Comparison of ENCODE assay signal across 1 cellular context in genomic region chr2:44655401-44655864, GRCh38.
A peak's percentile ranks its signal among the peaks of the same experiment; 100 is the strongest.
TF ChIP-seq lines count a peak whose summit lies in the region.

No MANE protein-coding gene starts in this region.

TF ChIP-seq in HEK293, 187 proteins besides CTCF, POLR2A, EP300 and RAD21 (continued from another document and continues in another):
- peak; percentile 80 for TF ChIP-seq ZNF366 (tag by site-specific recombination; conservative IDR thresholded peaks at IDR 0.05)
- peak; percentile 59 for TF ChIP-seq ZNF629 (tag by site-specific recombination; IDR thresholded peaks at IDR 0.05)
- no peak for TF ChIP-seq MYNN (tag by site-specific recombination; IDR thresholded peaks at IDR 0.05; ENCODE audit: borderline replicate concordance)
- TF ChIP-seq ZNF391 (tag by site-specific recombination; IDR thresholded peaks at IDR 0.05; ENCODE audit: borderline replicate concordance, low read depth) = no peak
- TF ChIP-seq MEIS1 (CRISPR knock-in tag; IDR thresholded peaks at IDR 0.05; ENCODE audit: borderline replicate concordance) = no peak
- peak; percentile 46; the same call in 1 of the 2 replicates for TF ChIP-seq PATZ1 (tag by site-specific recombination; IDR thresholded peaks at IDR 0.05)
- TF ChIP-seq BCL11A (tag by site-specific recombination; IDR thresholded peaks at IDR 0.05; ENCODE audit: low read depth) = 0 out of 2 replicates have a peak, but pooled peaks have one; percentile 27
- TF ChIP-seq SP7 (tag by site-specific recombination; IDR thresholded peaks at IDR 0.05) = peak; percentile 84
- TF ChIP-seq WT1 (tag by site-specific recombination; IDR thresholded peaks at IDR 0.05) = peak; percentile 85
- no peak for TF ChIP-seq ZNF488 (tag by site-specific recombination; IDR thresholded peaks at IDR 0.05)
- TF ChIP-seq ZNF785 (tag by site-specific recombination; IDR thresholded peaks at IDR 0.05) = no peak
- no peak for TF ChIP-seq ZBTB10 (tag by site-specific recombination; IDR thresholded peaks at IDR 0.05)
- no peak for TF ChIP-seq ZNF610 (tag by site-specific recombination; IDR thresholded peaks at IDR 0.05; ENCODE audit: borderline replicate concordance)
- no peak for TF ChIP-seq KLF16 (tag by site-specific recombination; IDR thresholded peaks at IDR 0.05)
- no peak for TF ChIP-seq ZNF48 (tag by site-specific recombination; IDR thresholded peaks at IDR 0.05)
- TF ChIP-seq ZFHX2 (tag by site-specific recombination; conservative IDR thresholded peaks at IDR 0.05) = no peak
- TF ChIP-seq, protein P1, sequence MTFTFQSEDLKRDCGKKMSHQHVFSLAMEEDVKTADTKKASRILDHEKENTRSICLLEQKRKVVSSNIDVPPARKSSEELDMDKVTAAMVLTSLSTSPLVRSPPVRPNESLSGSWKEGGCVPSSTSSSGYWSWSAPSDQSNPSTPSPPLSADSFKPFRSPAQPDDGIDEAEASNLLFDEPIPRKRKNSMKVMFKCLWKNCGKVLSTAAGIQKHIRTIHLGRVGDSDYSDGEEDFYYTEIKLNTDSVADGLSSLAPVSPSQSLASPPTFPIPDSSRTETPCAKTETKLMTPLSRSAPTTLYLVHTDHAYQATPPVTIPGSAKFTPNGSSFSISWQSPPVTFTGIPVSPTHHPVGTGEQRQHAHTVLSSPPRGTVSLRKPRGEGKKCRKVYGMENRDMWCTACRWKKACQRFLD (tag by site-specific recombination; IDR thresholded peaks at IDR 0.05) = no peak
- TF ChIP-seq ZEB2 (tag by site-specific recombination; IDR thresholded peaks at IDR 0.05) = 0 out of 2 replicates have a peak, but pooled peaks have one; percentile 37
- TF ChIP-seq ZNF596 (tag by site-specific recombination; IDR thresholded peaks at IDR 0.05) = no peak
- TF ChIP-seq ZNF621 (tag by site-specific recombination; IDR thresholded peaks at IDR 0.05) = no peak
- no peak for TF ChIP-seq ZNF473 (tag by site-specific recombination; IDR thresholded peaks at IDR 0.05)
- no peak for TF ChIP-seq ZNF514 (tag by site-specific recombination; IDR thresholded peaks at IDR 0.05)
- peak; percentile 75 for TF ChIP-seq ZNF398 (tag by site-specific recombination; IDR thresholded peaks at IDR 0.05)
- no peak for TF ChIP-seq ZNF560 (tag by site-specific recombination; IDR thresholded peaks at IDR 0.05; ENCODE audit: borderline replicate concordance)
- TF ChIP-seq ZFP41 (tag by site-specific recombination; IDR thresholded peaks at IDR 0.05; ENCODE audit: borderline replicate concordance) = no peak
- TF ChIP-seq, protein P2, sequence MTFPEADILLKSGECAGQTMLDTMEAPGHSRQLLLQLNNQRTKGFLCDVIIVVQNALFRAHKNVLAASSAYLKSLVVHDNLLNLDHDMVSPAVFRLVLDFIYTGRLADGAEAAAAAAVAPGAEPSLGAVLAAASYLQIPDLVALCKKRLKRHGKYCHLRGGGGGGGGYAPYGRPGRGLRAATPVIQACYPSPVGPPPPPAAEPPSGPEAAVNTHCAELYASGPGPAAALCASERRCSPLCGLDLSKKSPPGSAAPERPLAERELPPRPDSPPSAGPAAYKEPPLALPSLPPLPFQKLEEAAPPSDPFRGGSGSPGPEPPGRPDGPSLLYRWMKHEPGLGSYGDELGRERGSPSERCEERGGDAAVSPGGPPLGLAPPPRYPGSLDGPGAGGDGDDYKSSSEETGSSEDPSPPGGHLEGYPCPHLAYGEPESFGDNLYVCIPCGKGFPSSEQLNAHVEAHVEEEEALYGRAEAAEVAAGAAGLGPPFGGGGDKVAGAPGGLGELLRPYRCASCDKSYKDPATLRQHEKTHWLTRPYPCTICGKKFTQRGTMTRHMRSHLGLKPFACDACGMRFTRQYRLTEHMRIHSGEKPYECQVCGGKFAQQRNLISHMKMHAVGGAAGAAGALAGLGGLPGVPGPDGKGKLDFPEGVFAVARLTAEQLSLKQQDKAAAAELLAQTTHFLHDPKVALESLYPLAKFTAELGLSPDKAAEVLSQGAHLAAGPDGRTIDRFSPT (tag by site-specific recombination; IDR thresholded peaks at IDR 0.05) = no peak
- no peak for TF ChIP-seq ZNF121 (tag by site-specific recombination; IDR thresholded peaks at IDR 0.05)
- no peak for TF ChIP-seq HOXC10 (CRISPR knock-in tag; IDR thresholded peaks at IDR 0.05)
- no peak for TF ChIP-seq EGR2 (tag by site-specific recombination; IDR thresholded peaks at IDR 0.05; ENCODE audit: low read depth)
- no peak for TF ChIP-seq ZNF433 (tag by site-specific recombination; IDR thresholded peaks at IDR 0.05; ENCODE audit: low read depth)
- no peak for TF ChIP-seq ZNF214 (tag by site-specific recombination; IDR thresholded peaks at IDR 0.05; ENCODE audit: borderline replicate concordance)
- TF ChIP-seq ZNF843 (tag by site-specific recombination; IDR thresholded peaks at IDR 0.05) = peak; percentile 93
- no peak for TF ChIP-seq ATF2 (tag by site-specific recombination; IDR thresholded peaks at IDR 0.05; ENCODE audit: low read depth)
- TF ChIP-seq YY2 (tag by site-specific recombination; IDR thresholded peaks at IDR 0.05) = no peak
- no peak for TF ChIP-seq ZNF658 (tag by site-specific recombination; IDR thresholded peaks at IDR 0.05)
- TF ChIP-seq, protein P3, sequence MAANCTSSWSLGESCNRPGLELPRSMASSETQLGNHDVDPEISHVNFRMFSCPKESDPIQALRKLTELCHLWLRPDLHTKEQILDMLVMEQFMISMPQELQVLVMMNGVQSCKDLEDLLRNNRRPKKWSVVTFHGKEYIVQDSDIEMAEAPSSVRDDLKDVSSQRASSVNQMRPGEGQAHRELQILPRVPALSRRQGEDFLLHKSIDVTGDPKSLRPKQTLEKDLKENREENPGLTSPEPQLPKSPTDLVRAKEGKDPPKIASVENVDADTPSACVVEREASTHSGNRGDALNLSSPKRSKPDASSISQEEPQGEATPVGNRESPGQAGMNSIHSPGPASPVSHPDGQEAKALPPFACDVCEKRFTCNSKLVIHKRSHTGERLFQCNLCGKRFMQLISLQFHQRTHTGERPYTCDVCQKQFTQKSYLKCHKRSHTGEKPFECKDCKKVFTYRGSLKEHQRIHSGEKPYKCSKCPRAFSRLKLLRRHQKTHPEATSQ (tag by site-specific recombination; IDR thresholded peaks at IDR 0.05) = no peak
- TF ChIP-seq PRDM4 (tag by site-specific recombination; IDR thresholded peaks at IDR 0.05) = peak; percentile 58; the same call in 1 of the 2 replicates
- TF ChIP-seq ZNF292 (tag by site-specific recombination; IDR thresholded peaks at IDR 0.05; ENCODE audit: borderline replicate concordance, low read depth) = no peak
- TF ChIP-seq ZBTB1 (tag by site-specific recombination; IDR thresholded peaks at IDR 0.05) = no peak
- TF ChIP-seq ZBTB17 (tag by site-specific recombination; IDR thresholded peaks at IDR 0.05) = peak; percentile 94
- no peak for TF ChIP-seq GLIS1 (tag by site-specific recombination; IDR thresholded peaks at IDR 0.05)
- no peak for TF ChIP-seq HOXA7 (CRISPR knock-in tag; IDR thresholded peaks at IDR 0.05; ENCODE audit: borderline replicate concordance)
- no peak for TF ChIP-seq ELK4 (IDR thresholded peaks at IDR 0.05; ENCODE audit: borderline replicate concordance, low read depth, low read length)
- TF ChIP-seq ZNF239 (tag by site-specific recombination; IDR thresholded peaks at IDR 0.05) = no peak
- no peak for TF ChIP-seq KLF1 (tag by site-specific recombination; IDR thresholded peaks at IDR 0.05)
- no peak for TF ChIP-seq ZNF521 (tag by site-specific recombination; IDR thresholded peaks at IDR 0.05)
- no peak for TF ChIP-seq ZNF664 (tag by site-specific recombination; IDR thresholded peaks at IDR 0.05)
- TF ChIP-seq ZBTB21 (tag by site-specific recombination; IDR thresholded peaks at IDR 0.05) = no peak
- TF ChIP-seq BCL11B (tag by site-specific recombination; IDR thresholded peaks at IDR 0.05; ENCODE audit: low read depth) = no peak
- TF ChIP-seq ZNF501 (tag by site-specific recombination; IDR thresholded peaks at IDR 0.05) = no peak
